ENCODE assay signal across 1 cellular context in genomic region chr4:174996079-174996478, GRCh38.
TF ChIP-seq lines count a peak whose summit lies in the region.

No MANE protein-coding gene starts in this region.

TF ChIP-seq in HEK293T, 16 proteins besides CTCF, POLR2A, EP300 and RAD21 (continued from another document):
- TF ChIP-seq PKNOX1 (IDR thresholded peaks at IDR 0.05) (no peak), CTBP1 (IDR thresholded peaks at IDR 0.05; ENCODE audit: borderline replicate concordance) (no peak), HDGF (IDR thresholded peaks at IDR 0.05; ENCODE audit: borderline replicate concordance) (no peak)
